Comparison of ENCODE assay signal across 1 cellular context in the genomic region with DNA sequence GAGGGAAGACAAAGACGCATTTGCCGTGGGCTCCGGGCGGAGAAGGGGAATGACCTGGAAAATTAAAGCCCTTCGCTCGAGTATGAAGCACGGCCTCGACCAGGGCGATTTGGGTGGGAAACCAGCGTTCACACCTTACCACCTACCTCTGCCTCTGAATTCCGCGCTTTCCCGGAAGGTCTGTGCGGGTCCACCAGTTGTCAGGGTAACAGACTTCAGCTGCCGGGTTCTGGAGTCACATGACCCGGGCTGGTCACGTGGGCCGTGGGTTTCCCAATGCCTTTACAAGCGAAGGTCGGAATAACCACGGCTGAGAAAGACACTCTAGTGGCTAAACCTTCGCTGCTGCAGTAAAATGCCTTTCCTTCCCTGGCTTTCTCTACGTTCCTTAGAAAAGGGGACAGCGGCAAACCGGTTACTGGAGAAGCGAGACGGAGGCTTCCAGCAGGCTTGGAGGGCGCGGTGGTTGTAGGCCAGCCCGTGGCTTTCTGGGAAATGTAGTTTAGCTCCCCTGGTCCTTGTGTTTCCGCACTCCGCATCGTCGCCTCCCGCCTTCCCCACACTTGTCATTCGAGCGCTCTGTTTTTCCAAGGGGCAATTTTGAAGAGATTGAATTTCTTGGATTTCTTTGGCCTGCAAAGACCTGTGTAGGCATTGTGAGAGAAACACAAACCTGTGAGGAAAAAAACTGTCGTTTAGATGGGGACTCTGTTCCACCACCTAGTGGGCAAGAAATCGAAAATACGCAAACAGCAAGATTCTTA.
TF ChIP-seq lines count a peak whose summit lies in the region.

A gene with protein sequence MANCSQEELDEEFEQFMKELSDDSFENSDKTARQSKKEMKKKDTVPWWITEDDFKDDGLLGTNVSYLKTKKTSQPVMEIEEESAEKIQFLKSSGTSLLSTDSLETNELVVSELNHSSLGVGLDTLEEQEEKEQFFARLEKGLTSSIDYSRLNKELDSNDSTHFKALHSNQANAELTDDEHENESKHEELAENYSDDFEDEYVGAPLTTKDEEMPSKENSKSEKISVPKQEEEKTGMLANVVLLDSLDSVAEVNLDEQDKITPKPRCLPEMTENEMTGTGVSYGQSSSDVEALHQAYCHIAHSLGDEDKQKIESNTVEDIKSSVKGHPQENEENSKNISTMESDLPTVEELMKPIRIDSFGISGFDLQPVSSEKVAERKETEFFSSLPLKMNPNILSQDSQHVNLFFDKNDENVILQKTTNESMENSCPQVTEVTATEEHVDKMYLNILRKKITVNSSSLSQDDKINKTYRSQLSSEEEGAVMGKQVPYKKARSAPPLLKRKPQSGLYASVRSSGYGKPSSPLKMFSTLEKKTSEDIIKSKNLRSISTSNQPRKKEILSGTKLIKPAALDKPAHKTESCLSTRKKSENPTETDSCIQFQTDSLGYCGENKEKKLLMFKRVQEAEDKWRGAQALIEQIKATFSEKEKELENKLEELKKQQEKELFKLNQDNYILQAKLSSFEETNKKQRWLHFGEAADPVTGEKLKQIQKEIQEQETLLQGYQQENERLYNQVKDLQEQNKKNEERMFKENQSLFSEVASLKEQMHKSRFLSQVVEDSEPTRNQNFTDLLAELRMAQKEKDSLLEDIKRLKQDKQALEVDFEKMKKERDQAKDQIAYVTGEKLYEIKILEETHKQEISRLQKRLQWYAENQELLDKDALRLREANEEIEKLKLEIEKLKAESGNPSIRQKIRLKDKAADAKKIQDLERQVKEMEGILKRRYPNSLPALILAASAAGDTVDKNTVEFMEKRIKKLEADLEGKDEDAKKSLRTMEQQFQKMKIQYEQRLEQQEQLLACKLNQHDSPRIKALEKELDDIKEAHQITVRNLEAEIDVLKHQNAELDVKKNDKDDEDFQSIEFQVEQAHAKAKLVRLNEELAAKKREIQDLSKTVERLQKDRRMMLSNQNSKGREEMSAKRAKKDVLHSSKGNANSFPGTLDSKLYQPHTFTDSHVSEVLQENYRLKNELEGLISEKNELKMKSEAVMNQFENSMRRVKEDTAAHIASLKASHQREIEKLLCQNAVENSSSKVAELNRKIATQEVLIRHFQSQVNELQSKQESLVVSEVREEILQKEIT (N-terminal part only) (minus strand): TSS at position 210 of the 764 bp plus-strand sequence. CDS start 1,250 bp downstream, outside the sequence.

TF ChIP-seq in GM12878, 131 proteins besides CTCF, POLR2A, EP300 and RAD21 (continued from another document and continues in another):
- TF ChIP-seq, protein P1, sequence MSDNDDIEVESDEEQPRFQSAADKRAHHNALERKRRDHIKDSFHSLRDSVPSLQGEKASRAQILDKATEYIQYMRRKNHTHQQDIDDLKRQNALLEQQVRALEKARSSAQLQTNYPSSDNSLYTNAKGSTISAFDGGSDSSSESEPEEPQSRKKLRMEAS (IDR thresholded peaks at IDR 0.05; ENCODE audit: low read depth, low read length) = peak; percentile 99
- TF ChIP-seq, protein P2, sequence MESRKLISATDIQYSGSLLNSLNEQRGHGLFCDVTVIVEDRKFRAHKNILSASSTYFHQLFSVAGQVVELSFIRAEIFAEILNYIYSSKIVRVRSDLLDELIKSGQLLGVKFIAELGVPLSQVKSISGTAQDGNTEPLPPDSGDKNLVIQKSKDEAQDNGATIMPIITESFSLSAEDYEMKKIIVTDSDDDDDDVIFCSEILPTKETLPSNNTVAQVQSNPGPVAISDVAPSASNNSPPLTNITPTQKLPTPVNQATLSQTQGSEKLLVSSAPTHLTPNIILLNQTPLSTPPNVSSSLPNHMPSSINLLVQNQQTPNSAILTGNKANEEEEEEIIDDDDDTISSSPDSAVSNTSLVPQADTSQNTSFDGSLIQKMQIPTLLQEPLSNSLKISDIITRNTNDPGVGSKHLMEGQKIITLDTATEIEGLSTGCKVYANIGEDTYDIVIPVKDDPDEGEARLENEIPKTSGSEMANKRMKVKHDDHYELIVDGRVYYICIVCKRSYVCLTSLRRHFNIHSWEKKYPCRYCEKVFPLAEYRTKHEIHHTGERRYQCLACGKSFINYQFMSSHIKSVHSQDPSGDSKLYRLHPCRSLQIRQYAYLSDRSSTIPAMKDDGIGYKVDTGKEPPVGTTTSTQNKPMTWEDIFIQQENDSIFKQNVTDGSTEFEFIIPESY (IDR thresholded peaks at IDR 0.05) = no peak
- TF ChIP-seq, protein P3, sequence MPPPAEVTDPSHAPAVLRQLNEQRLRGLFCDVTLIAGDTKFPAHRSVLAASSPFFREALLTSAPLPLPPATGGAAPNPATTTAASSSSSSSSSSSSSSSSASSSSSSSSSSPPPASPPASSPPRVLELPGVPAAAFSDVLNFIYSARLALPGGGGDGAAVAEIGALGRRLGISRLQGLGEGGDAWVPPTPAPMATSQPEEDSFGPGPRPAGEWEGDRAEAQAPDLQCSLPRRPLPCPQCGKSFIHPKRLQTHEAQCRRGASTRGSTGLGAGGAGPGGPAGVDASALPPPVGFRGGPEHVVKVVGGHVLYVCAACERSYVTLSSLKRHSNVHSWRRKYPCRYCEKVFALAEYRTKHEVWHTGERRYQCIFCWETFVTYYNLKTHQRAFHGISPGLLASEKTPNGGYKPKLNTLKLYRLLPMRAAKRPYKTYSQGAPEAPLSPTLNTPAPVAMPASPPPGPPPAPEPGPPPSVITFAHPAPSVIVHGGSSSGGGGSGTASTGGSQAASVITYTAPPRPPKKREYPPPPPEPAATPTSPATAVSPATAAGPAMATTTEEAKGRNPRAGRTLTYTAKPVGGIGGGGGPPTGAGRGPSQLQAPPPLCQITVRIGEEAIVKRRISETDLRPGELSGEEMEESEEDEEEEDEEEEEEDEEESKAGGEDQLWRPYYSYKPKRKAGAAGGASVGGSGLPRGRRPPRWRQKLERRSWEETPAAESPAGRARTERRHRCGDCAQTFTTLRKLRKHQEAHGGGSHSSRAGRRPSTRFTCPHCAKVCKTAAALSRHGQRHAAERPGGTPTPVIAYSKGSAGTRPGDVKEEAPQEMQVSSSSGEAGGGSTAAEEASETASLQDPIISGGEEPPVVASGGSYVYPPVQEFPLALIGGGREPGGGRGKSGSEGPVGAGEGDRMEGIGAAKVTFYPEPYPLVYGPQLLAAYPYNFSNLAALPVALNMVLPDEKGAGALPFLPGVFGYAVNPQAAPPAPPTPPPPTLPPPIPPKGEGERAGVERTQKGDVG (CRISPR knock-in tag; IDR thresholded peaks at IDR 0.05) = no peak
- TF ChIP-seq MXI1 (IDR thresholded peaks at IDR 0.05; ENCODE audit: low read depth, low read length) = peak; percentile 89
- TF ChIP-seq TARDBP (IDR thresholded peaks at IDR 0.05; ENCODE audit: borderline replicate concordance) = no peak
- TF ChIP-seq SUPT20H (IDR thresholded peaks at IDR 0.05; ENCODE audit: borderline replicate concordance, control insufficient read depth, low read depth, low read length) = no peak
- TF ChIP-seq, protein P4, sequence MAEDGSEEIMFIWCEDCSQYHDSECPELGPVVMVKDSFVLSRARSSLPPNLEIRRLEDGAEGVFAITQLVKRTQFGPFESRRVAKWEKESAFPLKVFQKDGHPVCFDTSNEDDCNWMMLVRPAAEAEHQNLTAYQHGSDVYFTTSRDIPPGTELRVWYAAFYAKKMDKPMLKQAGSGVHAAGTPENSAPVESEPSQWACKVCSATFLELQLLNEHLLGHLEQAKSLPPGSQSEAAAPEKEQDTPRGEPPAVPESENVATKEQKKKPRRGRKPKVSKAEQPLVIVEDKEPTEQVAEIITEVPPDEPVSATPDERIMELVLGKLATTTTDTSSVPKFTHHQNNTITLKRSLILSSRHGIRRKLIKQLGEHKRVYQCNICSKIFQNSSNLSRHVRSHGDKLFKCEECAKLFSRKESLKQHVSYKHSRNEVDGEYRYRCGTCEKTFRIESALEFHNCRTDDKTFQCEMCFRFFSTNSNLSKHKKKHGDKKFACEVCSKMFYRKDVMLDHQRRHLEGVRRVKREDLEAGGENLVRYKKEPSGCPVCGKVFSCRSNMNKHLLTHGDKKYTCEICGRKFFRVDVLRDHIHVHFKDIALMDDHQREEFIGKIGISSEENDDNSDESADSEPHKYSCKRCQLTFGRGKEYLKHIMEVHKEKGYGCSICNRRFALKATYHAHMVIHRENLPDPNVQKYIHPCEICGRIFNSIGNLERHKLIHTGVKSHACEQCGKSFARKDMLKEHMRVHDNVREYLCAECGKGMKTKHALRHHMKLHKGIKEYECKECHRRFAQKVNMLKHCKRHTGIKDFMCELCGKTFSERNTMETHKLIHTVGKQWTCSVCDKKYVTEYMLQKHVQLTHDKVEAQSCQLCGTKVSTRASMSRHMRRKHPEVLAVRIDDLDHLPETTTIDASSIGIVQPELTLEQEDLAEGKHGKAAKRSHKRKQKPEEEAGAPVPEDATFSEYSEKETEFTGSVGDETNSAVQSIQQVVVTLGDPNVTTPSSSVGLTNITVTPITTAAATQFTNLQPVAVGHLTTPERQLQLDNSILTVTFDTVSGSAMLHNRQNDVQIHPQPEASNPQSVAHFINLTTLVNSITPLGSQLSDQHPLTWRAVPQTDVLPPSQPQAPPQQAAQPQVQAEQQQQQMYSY (CRISPR knock-in tag; IDR thresholded peaks at IDR 0.05) = no peak
- TF ChIP-seq MEF2B (IDR thresholded peaks at IDR 0.05; ENCODE audit: partially characterized antibody, poor library complexity, severe bottlenecking) = no peak
- no peak for TF ChIP-seq CHD1 (IDR thresholded peaks at IDR 0.05; ENCODE audit: low read depth, low read length)
- TF ChIP-seq MYB (IDR thresholded peaks at IDR 0.05; ENCODE audit: borderline replicate concordance, low read depth, low read length) = no peak
- TF ChIP-seq SMARCA5 (IDR thresholded peaks at IDR 0.05) = peak; percentile 69; the same call in 1 of the 2 replicates
- no peak for TF ChIP-seq TAF1 (IDR thresholded peaks at IDR 0.05; ENCODE audit: borderline replicate concordance, low read depth, low read length)
- peak; percentile 95 for TF ChIP-seq BMI1 (IDR thresholded peaks at IDR 0.05; ENCODE audit: borderline replicate concordance)
- no peak for TF ChIP-seq CHD2 (IDR thresholded peaks at IDR 0.05; ENCODE audit: borderline replicate concordance, low read depth, low read length)
- TF ChIP-seq MTA3 (IDR thresholded peaks at IDR 0.05; ENCODE audit: borderline replicate concordance, low read length) = peak; percentile 42; the same call in 1 of the 2 replicates
- TF ChIP-seq, protein P5, sequence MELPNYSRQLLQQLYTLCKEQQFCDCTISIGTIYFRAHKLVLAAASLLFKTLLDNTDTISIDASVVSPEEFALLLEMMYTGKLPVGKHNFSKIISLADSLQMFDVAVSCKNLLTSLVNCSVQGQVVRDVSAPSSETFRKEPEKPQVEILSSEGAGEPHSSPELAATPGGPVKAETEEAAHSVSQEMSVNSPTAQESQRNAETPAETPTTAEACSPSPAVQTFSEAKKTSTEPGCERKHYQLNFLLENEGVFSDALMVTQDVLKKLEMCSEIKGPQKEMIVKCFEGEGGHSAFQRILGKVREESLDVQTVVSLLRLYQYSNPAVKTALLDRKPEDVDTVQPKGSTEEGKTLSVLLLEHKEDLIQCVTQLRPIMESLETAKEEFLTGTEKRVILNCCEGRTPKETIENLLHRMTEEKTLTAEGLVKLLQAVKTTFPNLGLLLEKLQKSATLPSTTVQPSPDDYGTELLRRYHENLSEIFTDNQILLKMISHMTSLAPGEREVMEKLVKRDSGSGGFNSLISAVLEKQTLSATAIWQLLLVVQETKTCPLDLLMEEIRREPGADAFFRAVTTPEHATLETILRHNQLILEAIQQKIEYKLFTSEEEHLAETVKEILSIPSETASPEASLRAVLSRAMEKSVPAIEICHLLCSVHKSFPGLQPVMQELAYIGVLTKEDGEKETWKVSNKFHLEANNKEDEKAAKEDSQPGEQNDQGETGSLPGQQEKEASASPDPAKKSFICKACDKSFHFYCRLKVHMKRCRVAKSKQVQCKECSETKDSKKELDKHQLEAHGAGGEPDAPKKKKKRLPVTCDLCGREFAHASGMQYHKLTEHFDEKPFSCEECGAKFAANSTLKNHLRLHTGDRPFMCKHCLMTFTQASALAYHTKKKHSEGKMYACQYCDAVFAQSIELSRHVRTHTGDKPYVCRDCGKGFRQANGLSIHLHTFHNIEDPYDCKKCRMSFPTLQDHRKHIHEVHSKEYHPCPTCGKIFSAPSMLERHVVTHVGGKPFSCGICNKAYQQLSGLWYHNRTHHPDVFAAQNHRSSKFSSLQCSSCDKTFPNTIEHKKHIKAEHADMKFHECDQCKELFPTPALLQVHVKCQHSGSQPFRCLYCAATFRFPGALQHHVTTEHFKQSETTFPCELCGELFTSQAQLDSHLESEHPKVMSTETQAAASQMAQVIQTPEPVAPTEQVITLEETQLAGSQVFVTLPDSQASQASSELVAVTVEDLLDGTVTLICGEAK (IDR thresholded peaks at IDR 0.05; ENCODE audit: borderline replicate concordance) = no peak; the same call in 1 of the 2 replicates
- peak; percentile 73 for TF ChIP-seq FOS (IDR thresholded peaks at IDR 0.05; ENCODE audit: borderline replicate concordance, extremely low read depth, insufficient read length)
- TF ChIP-seq, protein P6, sequence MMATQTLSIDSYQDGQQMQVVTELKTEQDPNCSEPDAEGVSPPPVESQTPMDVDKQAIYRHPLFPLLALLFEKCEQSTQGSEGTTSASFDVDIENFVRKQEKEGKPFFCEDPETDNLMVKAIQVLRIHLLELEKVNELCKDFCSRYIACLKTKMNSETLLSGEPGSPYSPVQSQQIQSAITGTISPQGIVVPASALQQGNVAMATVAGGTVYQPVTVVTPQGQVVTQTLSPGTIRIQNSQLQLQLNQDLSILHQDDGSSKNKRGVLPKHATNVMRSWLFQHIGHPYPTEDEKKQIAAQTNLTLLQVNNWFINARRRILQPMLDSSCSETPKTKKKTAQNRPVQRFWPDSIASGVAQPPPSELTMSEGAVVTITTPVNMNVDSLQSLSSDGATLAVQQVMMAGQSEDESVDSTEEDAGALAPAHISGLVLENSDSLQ (IDR thresholded peaks at IDR 0.05) = no peak
- no peak for TF ChIP-seq IKZF2 (IDR thresholded peaks at IDR 0.05)
- TF ChIP-seq YBX1 (IDR thresholded peaks at IDR 0.05) = no peak
- no peak for TF ChIP-seq GABPA (IDR thresholded peaks at IDR 0.05; ENCODE audit: low read depth)
- no peak for TF ChIP-seq SMAD5 (IDR thresholded peaks at IDR 0.05; ENCODE audit: low read depth)
- TF ChIP-seq NRF1 (conservative IDR thresholded peaks at IDR 0.05; ENCODE audit: low read depth, low read length) = no peak
- TF ChIP-seq POLR2AphosphoS2 (IDR thresholded peaks at IDR 0.05; ENCODE audit: low read depth, low read length) = no peak
- TF ChIP-seq ZSCAN29 (IDR thresholded peaks at IDR 0.05) = no peak
- TF ChIP-seq CBFB (IDR thresholded peaks at IDR 0.05; ENCODE audit: low read depth) = no peak
- no peak for TF ChIP-seq CHD4 (IDR thresholded peaks at IDR 0.05)
- no peak for TF ChIP-seq ESRRA (IDR thresholded peaks at IDR 0.05; ENCODE audit: low read length)
- TF ChIP-seq YY1 (IDR thresholded peaks at IDR 0.05; ENCODE audit: low read depth, low read length) = no peak; the same call in 1 of the 2 replicates
- TF ChIP-seq BCL11A (IDR thresholded peaks at IDR 0.05; ENCODE audit: low read depth, low read length) = no peak
